In genomic region chr14:99129998-99130397, GRCh38 we compare ENCODE assay signal across 23 cellular contexts.
DNase-seq lines count a peak whose midpoint lies in the region; ATAC-seq and TF ChIP-seq lines count a peak whose summit lies in the region.
"Had no signal": no experiment of that assay in that cellular context is flagged by ENCODE, and none has a peak within 500 bp of the region (broad histone marks: within the 10 kb centered on the region; RNA-seq: fewer than 3 reads in every experiment).

No MANE protein-coding gene starts in this region.

- TF ChIP-seq CTCF in lower leg skin (IDR thresholded peaks at IDR 0.05), result no peak

- no peak overlapping the region for H3K27ac Mint-ChIP-seq in activated CD4-positive, alpha-beta T cell treated with anti-CD3 and anti-CD28 coated beads, Interleukin-2, amount 10 ng/mL, durations not matched to agents 24 days and 14 days
- peak overlapping the region; percentile 73 for H3K27ac Mint-ChIP-seq in activated T-helper 17 cell treated with anti-CD3 and anti-CD28 coated beads, Interleukin-2, amount 50 U/mL, for 72 hours
- H3K27ac Mint-ChIP-seq in stimulated activated effector memory CD8-positive, alpha-beta T cell treated with anti-CD3 and anti-CD28 coated beads, Interleukin-12 subunit alpha, Interleukin-12 subunit beta, amount 100 ng/mL, for 72 hours, result peak overlapping the region; percentile 63

- no peak overlapping the region for H3K4me3 ChIP-seq in lower leg skin (ENCODE audit: low read depth, poor library complexity, severe bottlenecking)
- H3K4me3 ChIP-seq: MG63 had no signal

- H3K4me1 Mint-ChIP-seq in activated CD4-positive, alpha-beta T cell treated with anti-CD3 and anti-CD28 coated beads, Interleukin-2, amount 10 ng/mL, durations not matched to agents 24 days and 14 days, result peaks cover 4% of the 10 kb centered on the region
- H3K4me1 Mint-ChIP-seq in activated T-helper 17 cell treated with anti-CD3 and anti-CD28 coated beads, Interleukin-2, amount 50 U/mL, for 72 hours, result peaks cover 18% of the 10 kb centered on the region
- H3K4me1 Mint-ChIP-seq in stimulated activated effector memory CD8-positive, alpha-beta T cell treated with anti-CD3 and anti-CD28 coated beads, Interleukin-12 subunit alpha, Interleukin-12 subunit beta, amount 100 ng/mL, for 72 hours, result peaks cover 33% of the 10 kb centered on the region

- H3K4me3 Mint-ChIP-seq in activated CD4-positive, alpha-beta T cell treated with anti-CD3 and anti-CD28 coated beads, Interleukin-2, amount 10 ng/mL, durations not matched to agents 24 days and 14 days, result no peak overlapping the region
- no peak overlapping the region for H3K4me3 Mint-ChIP-seq in activated T-helper 17 cell treated with anti-CD3 and anti-CD28 coated beads, Interleukin-2, amount 50 U/mL, for 72 hours
- no peak overlapping the region for H3K4me3 Mint-ChIP-seq in stimulated activated effector memory CD8-positive, alpha-beta T cell treated with anti-CD3 and anti-CD28 coated beads, Interleukin-12 subunit alpha, Interleukin-12 subunit beta, amount 100 ng/mL, for 72 hours
- H3K4me3 Mint-ChIP-seq: CD14-positive monocyte; CD8-positive, alpha-beta memory T cell had no signal

- H3K9me3 Mint-ChIP-seq in activated CD4-positive, alpha-beta T cell treated with anti-CD3 and anti-CD28 coated beads, Interleukin-2, amount 10 ng/mL, durations not matched to agents 24 days and 14 days, result no peaks in the 10 kb centered on the region
- no peaks in the 10 kb centered on the region for H3K9me3 Mint-ChIP-seq in activated T-helper 17 cell treated with anti-CD3 and anti-CD28 coated beads, Interleukin-2, amount 50 U/mL, for 72 hours
- no peaks in the 10 kb centered on the region for H3K9me3 Mint-ChIP-seq in stimulated activated effector memory CD8-positive, alpha-beta T cell treated with anti-CD3 and anti-CD28 coated beads, Interleukin-12 subunit alpha, Interleukin-12 subunit beta, amount 100 ng/mL, for 72 hours

- WGBS in lower leg skin, 2 donors, result 85 to 89% methylated on average over 15 of the region's 15 CpGs

- H3K36me3 Mint-ChIP-seq in activated CD4-positive, alpha-beta T cell treated with anti-CD3 and anti-CD28 coated beads, Interleukin-2, amount 10 ng/mL, durations not matched to agents 24 days and 14 days (ENCODE audit: low read depth), result no peaks in the 10 kb centered on the region
- no peaks in the 10 kb centered on the region for H3K36me3 Mint-ChIP-seq in activated T-helper 17 cell treated with anti-CD3 and anti-CD28 coated beads, Interleukin-2, amount 50 U/mL, for 72 hours (ENCODE audit: low read depth)
- no peaks in the 10 kb centered on the region for H3K36me3 Mint-ChIP-seq in stimulated activated effector memory CD8-positive, alpha-beta T cell treated with anti-CD3 and anti-CD28 coated beads, Interleukin-12 subunit alpha, Interleukin-12 subunit beta, amount 100 ng/mL, for 72 hours
- H3K36me3 Mint-ChIP-seq: CD14-positive monocyte had no signal

- TF ChIP-seq POLR2A in lower leg skin (IDR thresholded peaks at IDR 0.05), result no peak

- DNase-seq in activated CD4-positive, alpha-beta T cell treated with anti-CD3 and anti-CD28 coated beads, Interleukin-2, amount 10 ng/mL, durations not matched to agents 24 days and 14 days, result peak; percentile 26
- DNase-seq in activated CD4-positive, alpha-beta T cell treated with anti-CD3 and anti-CD28 coated beads, Interleukin-2, amount 50 U/mL, for 4 hours, result no peak
- DNase-seq in lower leg skin (ENCODE audit: low spot score in 2 of 2) (peak; percentile 8 to 72), NCI-H345 treated with DMSO at 0.1 percent for 48 hours (lab: John Stamatoyannopoulos, UW; ENCODE audit: unreplicated experiment) (no peak), anterior cingulate cortex (lab: John Stamatoyannopoulos, UW) (no peak)
- peak in 1 of 2 donors; percentile 35 for DNase-seq in stimulated activated effector memory CD8-positive, alpha-beta T cell treated with anti-CD3 and anti-CD28 coated beads, Interleukin-12 subunit alpha, Interleukin-12 subunit beta, amount 100 ng/mL, for 72 hours (ENCODE audit: low spot score in 2 of 2)
- DNase-seq: BE2C; CD8-positive, alpha-beta memory T cell; DMS 273 treated with DMSO at 0.1 percent for 48 hours; DMS79 treated with DMSO at 0.1 percent for 48 hours; GF-D8; HCEC 1CT; IMR-90; KG1; MG63; NCI-H2029; NCI-H446 treated with DMSO at 0.1 percent for 48 hours; NCI-H526; NCI-H82; NK-92 treated with Interleukin-12 subunit alpha and Interleukin-12 subunit beta, amount 100 ng/mL, for 24 hours; PC-3 had no signal

- no peak for ATAC-seq in activated T-helper 17 cell treated with anti-CD3 and anti-CD28 coated beads, Interleukin-2, amount 50 U/mL, for 72 hours (replicated peaks)
- no peak for ATAC-seq in stimulated activated effector memory CD8-positive, alpha-beta T cell treated with anti-CD3 and anti-CD28 coated beads, Interleukin-12 subunit alpha, Interleukin-12 subunit beta, amount 100 ng/mL, for 72 hours
- ATAC-seq: PC-3 had no signal

- intact Hi-C loops in activated CD4-positive, alpha-beta T cell treated with anti-CD3 and anti-CD28 coated beads, Interleukin-2, amount 10 ng/mL, durations not matched to agents 24 days and 14 days (cut with micrococcal nuclease), result no loop called here
- intact Hi-C loops in lower leg skin (cut with DNase I; ENCODE audit: low total_unique reads), result no loop called here

- no peaks in the 10 kb centered on the region for H3K27me3 Mint-ChIP-seq in activated CD4-positive, alpha-beta T cell treated with anti-CD3 and anti-CD28 coated beads, Interleukin-2, amount 10 ng/mL, durations not matched to agents 24 days and 14 days
- H3K27me3 Mint-ChIP-seq in activated T-helper 17 cell treated with anti-CD3 and anti-CD28 coated beads, Interleukin-2, amount 50 U/mL, for 72 hours, result no peaks in the 10 kb centered on the region

Comparison
In these comparisons a context has a peak if more than half of its experiments do, and no peak if none do; other contexts are left out.
1. DNase-seq: peak in activated CD4-positive, alpha-beta T cell treated with anti-CD3 and anti-CD28 coated beads, Interleukin-2, amount 10 ng/mL, durations not matched to agents 24 days and 14 days (single experiment) and lower leg skin (2 of 2); none in activated CD4-positive, alpha-beta T cell treated with anti-CD3 and anti-CD28 coated beads, Interleukin-2, amount 50 U/mL, for 4 hours (0 of 2), NCI-H345 treated with DMSO at 0.1 percent for 48 hours (single experiment) and anterior cingulate cortex (0 of 58).